Comparison of ENCODE assay signal across 1 cellular context in genomic region chr19:917323-918151, GRCh38.
TF ChIP-seq lines count a peak whose summit lies in the region.

Gene KISS1R, plus strand, starts transcription at chr19:917333. Its CDS starts 170 bp downstream, at chr19:917503.

TF ChIP-seq in K562, 482 proteins besides CTCF, POLR2A, EP300 and RAD21 (continued from another document and continues in another):
- no peak for TF ChIP-seq CEBPZ (IDR thresholded peaks at IDR 0.05; ENCODE audit: borderline replicate concordance, low read depth, low read length)
- TF ChIP-seq PHF21A (IDR thresholded peaks at IDR 0.05; ENCODE audit: borderline replicate concordance, low read depth) = 0 out of 2 replicates have a peak, but pooled peaks have one; percentile 47
- no peak for TF ChIP-seq LARP7 (IDR thresholded peaks at IDR 0.05)
- TF ChIP-seq SIX5 (IDR thresholded peaks at IDR 0.05; ENCODE audit: borderline replicate concordance in 1 of 2, insufficient read depth in 1 of 2, low read depth in 1 of 2, low read length in 2 of 2) = no peak
- TF ChIP-seq MTF1 (CRISPR knock-in tag; IDR thresholded peaks at IDR 0.05; ENCODE audit: borderline replicate concordance) = no peak
- no peak for TF ChIP-seq ZMIZ1 (IDR thresholded peaks at IDR 0.05; ENCODE audit: low read depth in 2 of 2, low read length in 2 of 2)
- no peak for TF ChIP-seq TBL1XR1 (IDR thresholded peaks at IDR 0.05; ENCODE audit: low read length in 2 of 2)
- no peak for TF ChIP-seq HOXB6 (CRISPR knock-in tag; IDR thresholded peaks at IDR 0.05; ENCODE audit: borderline replicate concordance)
- TF ChIP-seq ZNF668 (CRISPR knock-in tag; IDR thresholded peaks at IDR 0.05) = 0 out of 2 replicates have a peak, but pooled peaks have one; percentile 18
- TF ChIP-seq TFE3 (CRISPR knock-in tag; IDR thresholded peaks at IDR 0.05) = no peak
- TF ChIP-seq SETDB1 (IDR thresholded peaks at IDR 0.05; ENCODE audit: low read length) = no peak
- TF ChIP-seq ZFP1 (CRISPR knock-in tag; IDR thresholded peaks at IDR 0.05) = no peak
- no peak for TF ChIP-seq TAL1 (IDR thresholded peaks at IDR 0.05)
- peak; percentile 32; the same call in 1 of the 2 replicates for TF ChIP-seq ZNF121 (CRISPR knock-in tag; conservative IDR thresholded peaks at IDR 0.05)
- TF ChIP-seq ZNF444 (CRISPR knock-in tag; IDR thresholded peaks at IDR 0.05) = no peak
- TF ChIP-seq ESRRB (CRISPR knock-in tag; IDR thresholded peaks at IDR 0.05; ENCODE audit: borderline replicate concordance) = no peak
- TF ChIP-seq ZNF785 (CRISPR knock-in tag; IDR thresholded peaks at IDR 0.05) = no peak
- TF ChIP-seq HMG20A (CRISPR knock-in tag; conservative IDR thresholded peaks at IDR 0.05) = no peak
- TF ChIP-seq SNIP1 (IDR thresholded peaks at IDR 0.05; ENCODE audit: low read depth) = no peak
- TF ChIP-seq ZBTB5 (IDR thresholded peaks at IDR 0.05) = no peak
- TF ChIP-seq ZNF408 (CRISPR knock-in tag; IDR thresholded peaks at IDR 0.05; ENCODE audit: low read depth) = no peak
- no peak for TF ChIP-seq NR0B1 (IDR thresholded peaks at IDR 0.05; ENCODE audit: partially characterized antibody)
- no peak for TF ChIP-seq ZKSCAN8 (CRISPR knock-in tag; IDR thresholded peaks at IDR 0.05)
- no peak for TF ChIP-seq MAFG (tag; conservative IDR thresholded peaks at IDR 0.05)
- no peak for TF ChIP-seq TCF7L2 (IDR thresholded peaks at IDR 0.05; ENCODE audit: low read depth, low read length)
- TF ChIP-seq HEY1 (CRISPR knock-in tag; IDR thresholded peaks at IDR 0.05; ENCODE audit: borderline replicate concordance) = no peak
- TF ChIP-seq ZNF24 (IDR thresholded peaks at IDR 0.05) = peak; percentile 27; the same call in 1 of the 2 replicates
- no peak for TF ChIP-seq ZNF707 (CRISPR knock-in tag; conservative IDR thresholded peaks at IDR 0.05)
- no peak for TF ChIP-seq ZNF384 (IDR thresholded peaks at IDR 0.05; ENCODE audit: low read depth, low read length)
- no peak; the same call in 1 of the 2 replicates for TF ChIP-seq TRIM28 (IDR thresholded peaks at IDR 0.05)
- TF ChIP-seq ZSCAN32 (CRISPR knock-in tag; IDR thresholded peaks at IDR 0.05) = no peak
- no peak for TF ChIP-seq SRSF7 (optimal IDR thresholded peaks at IDR 0.05; ENCODE audit: low read depth, low read length)
- no peak for TF ChIP-seq MCM7 (IDR thresholded peaks at IDR 0.05)
- no peak for TF ChIP-seq LEF1 (IDR thresholded peaks at IDR 0.05)
- TF ChIP-seq PTBP1 (IDR thresholded peaks at IDR 0.05; ENCODE audit: low read depth, low read length) = peak; percentile 89; the same call in 1 of the 2 replicates
- TF ChIP-seq PRMT5 (CRISPR knock-in tag; IDR thresholded peaks at IDR 0.05) = no peak
- peak; percentile 53; the same call in 1 of the 2 replicates for TF ChIP-seq CREB3L1 (IDR thresholded peaks at IDR 0.05; ENCODE audit: borderline replicate concordance, low read depth)
- no peak for TF ChIP-seq PREB (CRISPR knock-in tag; IDR thresholded peaks at IDR 0.05)
- no peak for TF ChIP-seq IFI16 (CRISPR knock-in tag; IDR thresholded peaks at IDR 0.05)
- no peak for TF ChIP-seq ELF2 (CRISPR knock-in tag; IDR thresholded peaks at IDR 0.05)
- TF ChIP-seq CHD2 (IDR thresholded peaks at IDR 0.05; ENCODE audit: low read depth, low read length) = no peak
- no peak for TF ChIP-seq PURB (CRISPR knock-in tag; IDR thresholded peaks at IDR 0.05; ENCODE audit: low read depth)
- peak; percentile 92 for TF ChIP-seq FIP1L1 (IDR thresholded peaks at IDR 0.05; ENCODE audit: low read depth, low read length, poor library complexity, severe bottlenecking)
- no peak for TF ChIP-seq CBX3 (IDR thresholded peaks at IDR 0.05; ENCODE audit: borderline replicate concordance in 1 of 2, low read length in 2 of 2)
- no peak for TF ChIP-seq NUFIP1 (IDR thresholded peaks at IDR 0.05; ENCODE audit: partially characterized antibody)
- 0 out of 2 replicates have a peak, but pooled peaks have one; percentile 69 for TF ChIP-seq ZNF232 (CRISPR knock-in tag; IDR thresholded peaks at IDR 0.05)
- 0 out of 2 replicates have a peak, but pooled peaks have one; percentile 3 for TF ChIP-seq ATF1 (CRISPR knock-in tag; IDR thresholded peaks at IDR 0.05)
- TF ChIP-seq ATF1 (tag; IDR thresholded peaks at IDR 0.05) = peak; percentile 92
- TF ChIP-seq RFX7 (CRISPR knock-in tag; IDR thresholded peaks at IDR 0.05) = no peak
- TF ChIP-seq MIER1 (IDR thresholded peaks at IDR 0.05; ENCODE audit: low read depth) = no peak
- TF ChIP-seq HMGXB4 (CRISPR knock-in tag; IDR thresholded peaks at IDR 0.05) = no peak; the same call in 1 of the 2 replicates
- no peak for TF ChIP-seq MBD1 (CRISPR knock-in tag; IDR thresholded peaks at IDR 0.05)
